In the genomic region with DNA sequence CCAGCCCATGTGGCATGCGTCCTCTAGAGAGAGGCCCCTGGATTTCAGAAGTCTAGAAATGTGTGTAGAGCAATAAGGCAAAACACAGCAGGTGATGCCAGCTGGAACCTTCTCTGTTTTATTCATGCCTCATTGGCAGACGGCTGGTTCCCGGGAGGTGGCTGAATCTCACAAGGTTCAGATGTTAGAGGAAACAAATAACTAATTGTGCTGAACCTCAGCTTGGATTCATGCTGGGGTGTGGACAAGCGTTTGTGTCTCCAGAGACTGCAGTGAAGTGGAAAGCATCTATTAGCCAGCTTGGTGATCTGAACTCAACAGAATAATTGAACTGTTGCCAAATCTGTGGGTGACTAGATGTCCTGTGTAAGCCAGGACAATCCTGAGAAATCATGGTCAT, we compare ENCODE assay signal across 15 cellular contexts.
DNase-seq lines count a peak whose midpoint lies in the region; ATAC-seq lines count a peak whose summit lies in the region.
"Had no signal": no experiment of that assay in that cellular context is flagged by ENCODE, and none has a peak within 500 bp of the region (broad histone marks: within the 10 kb centered on the region; RNA-seq: fewer than 3 reads in every experiment).

No MANE protein-coding gene starts in this region.

- intact Hi-C loops in activated T-helper 2 cell treated with anti-CD3 and anti-CD28 coated beads, Interferon-gamma antibody, Interleukin-2, Interleukin-4, amounts not matched to agents 10 μg/mL and 5 μg/mL and 100 μg/mL, durations not matched to agents 14 hours and 24 hours and 36 hours (cut with micrococcal nuclease) = no loop called here

- no peaks in the 10 kb centered on the region for H3K4me1 Mint-ChIP-seq in activated T-helper 2 cell treated with anti-CD3 and anti-CD28 coated beads, Interferon-gamma antibody, Interleukin-2, Interleukin-4, amounts not matched to agents 10 μg/mL and 5 μg/mL and 100 μg/mL, durations not matched to agents 14 hours and 24 hours and 36 hours (ENCODE audit: low read depth)
- H3K4me1 Mint-ChIP-seq: B cell had no signal

- ATAC-seq in HG03442 (IDR thresholded peaks at IDR 0.05; ENCODE audit: unreplicated experiment) (no peak), GM21515 (IDR thresholded peaks at IDR 0.05; ENCODE audit: unreplicated experiment) (no peak)

- no peaks in the 10 kb centered on the region for H3K9me3 Mint-ChIP-seq in activated T-helper 2 cell treated with anti-CD3 and anti-CD28 coated beads, Interferon-gamma antibody, Interleukin-2, Interleukin-4, amounts not matched to agents 10 μg/mL and 5 μg/mL and 100 μg/mL, durations not matched to agents 14 hours and 24 hours and 36 hours

- peaks cover 20% of the 10 kb centered on the region for H3K27me3 Mint-ChIP-seq in activated T-helper 2 cell treated with anti-CD3 and anti-CD28 coated beads, Interferon-gamma antibody, Interleukin-2, Interleukin-4, amounts not matched to agents 10 μg/mL and 5 μg/mL and 100 μg/mL, durations not matched to agents 14 hours and 24 hours and 36 hours (ENCODE audit: low read depth)

- no peak overlapping the region for H3K27ac Mint-ChIP-seq in activated T-helper 2 cell treated with anti-CD3 and anti-CD28 coated beads, Interferon-gamma antibody, Interleukin-2, Interleukin-4, amounts not matched to agents 10 μg/mL and 5 μg/mL and 100 μg/mL, durations not matched to agents 14 hours and 24 hours and 36 hours
- H3K27ac Mint-ChIP-seq: B cell had no signal

- H3K4me3 Mint-ChIP-seq in activated T-helper 2 cell treated with anti-CD3 and anti-CD28 coated beads, Interferon-gamma antibody, Interleukin-2, Interleukin-4, amounts not matched to agents 10 μg/mL and 5 μg/mL and 100 μg/mL, durations not matched to agents 14 hours and 24 hours and 36 hours (ENCODE audit: low read depth) = no peak overlapping the region
- H3K4me3 Mint-ChIP-seq: B cell had no signal

- H3K36me3 Mint-ChIP-seq in activated T-helper 2 cell treated with anti-CD3 and anti-CD28 coated beads, Interferon-gamma antibody, Interleukin-2, Interleukin-4, amounts not matched to agents 10 μg/mL and 5 μg/mL and 100 μg/mL, durations not matched to agents 14 hours and 24 hours and 36 hours (ENCODE audit: low read depth) = no peaks in the 10 kb centered on the region

- DNase-seq in COR-L47 (lab: John Stamatoyannopoulos, UW) = peak; percentile 95
- peak; percentile 36 for DNase-seq in NCI-H128 (lab: John Stamatoyannopoulos, UW; ENCODE audit: unreplicated experiment)
- DNase-seq in NCI-H748 treated with DMSO at 0.1 percent for 48 hours (lab: John Stamatoyannopoulos, UW) = peak; percentile 32
- peak; percentile 17 for DNase-seq in iPS-NIHi11 (ENCODE audit: low spot score)
- no peak for DNase-seq in activated T-helper 2 cell treated with anti-CD3 and anti-CD28 coated beads, Interferon-gamma antibody, Interleukin-2, Interleukin-4, amounts not matched to agents 10 μg/mL and 5 μg/mL and 100 μg/mL, durations not matched to agents 14 hours and 24 hours and 36 hours (ENCODE audit: low spot score)
- DNase-seq in COLO668 (lab: John Stamatoyannopoulos, UW; ENCODE audit: unreplicated experiment) = no peak
- DNase-seq: activated CD8-positive, alpha-beta memory T cell treated with anti-CD3 and anti-CD28 coated beads for 24 hours; activated naive CD4-positive, alpha-beta T cell; brain microvascular endothelial cell; effector CD8-positive, alpha-beta T cell; stimulated activated CD4-positive, alpha-beta T cell treated with anti-CD3 and anti-CD28 coated beads, Interleukin-4, amount 100 ng/mL, for 1 hour; stimulated activated naive CD4-positive, alpha-beta T cell had no signal

Comparison
In these comparisons a context has a peak if more than half of its experiments do, and no peak if none do; other contexts are left out.
1. DNase-seq: peak in COR-L47 (single experiment), NCI-H128 (single experiment), NCI-H748 treated with DMSO at 0.1 percent for 48 hours (single experiment) and iPS-NIHi11 (single experiment); none in activated T-helper 2 cell treated with anti-CD3 and anti-CD28 coated beads, Interferon-gamma antibody, Interleukin-2, Interleukin-4, amounts not matched to agents 10 μg/mL and 5 μg/mL and 100 μg/mL, durations not matched to agents 14 hours and 24 hours and 36 hours (single experiment) and COLO668 (single experiment).